Comparison of ENCODE assay signal across 12 cellular contexts in the genomic region with DNA sequence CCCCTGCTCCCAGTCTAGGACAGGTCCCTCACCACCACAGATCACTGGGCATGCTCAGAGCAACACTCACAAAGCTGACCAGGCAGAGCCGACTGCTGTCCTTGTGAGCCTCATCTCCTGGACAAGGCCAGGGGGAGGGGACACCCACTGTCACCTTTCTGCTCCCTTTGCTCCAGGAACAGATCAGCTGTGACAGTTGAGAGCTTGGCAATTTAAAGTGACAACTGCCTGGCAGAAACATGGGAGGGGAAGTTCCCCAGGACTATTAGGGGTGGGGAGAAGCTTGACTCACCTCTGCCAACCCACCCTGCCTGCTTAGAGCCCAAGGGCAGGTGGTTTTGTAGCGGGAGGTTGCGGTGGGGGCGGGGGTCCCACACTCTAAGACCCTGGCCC.
DNase-seq lines count a peak whose midpoint lies in the region; ATAC-seq, FAIRE-seq and TF ChIP-seq lines count a peak whose summit lies in the region.
"Had no signal": no experiment of that assay in that cellular context is flagged by ENCODE, and none has a peak within 500 bp of the region (broad histone marks: within the 10 kb centered on the region; RNA-seq: fewer than 3 reads in every experiment).

No MANE protein-coding gene starts in this region.

- H3K27ac ChIP-seq in kidney (ENCODE audit: low read depth in 2 of 2, low read length in 2 of 2) (peak overlapping the region; percentile 55 to 67), upper lobe of left lung (peak overlapping the region in 2 of 4 donors; percentile 67 to 93)

- no peak for TF ChIP-seq POLR2A in upper lobe of left lung (IDR thresholded peaks at IDR 0.05)

- TF ChIP-seq CTCF in kidney (IDR thresholded peaks at IDR 0.05; ENCODE audit: borderline replicate concordance, extremely low read depth, insufficient read depth) (no peak), upper lobe of left lung (IDR thresholded peaks at IDR 0.05) (no peak)

- no peak for TF ChIP-seq EP300 in upper lobe of left lung (IDR thresholded peaks at IDR 0.05)

- no peak for DNase-seq in T-helper 1 cell
- DNase-seq in activated naive CD8-positive, alpha-beta T cell treated with anti-CD3 and anti-CD28 coated beads, Interleukin-2, amount 10 ng/mL, durations not matched to agents 7 days and 5 days = no peak
- DNase-seq in kidney = no peak
- DNase-seq in dermis blood vessel endothelial cell = no peak
- no peak for DNase-seq in NCI-H510A (lab: John Stamatoyannopoulos, UW)
- no peak for DNase-seq in upper lobe of left lung
- DNase-seq: SHP77 had no signal

- H3K9ac ChIP-seq in kidney (ENCODE audit: low read length in 2 of 2) = peak overlapping the region in 1 of 2 donors; percentile 35

- H3K4me1 Mint-ChIP-seq in T-helper 1 cell treated with Interleukin-12 subunit alpha and Interleukin-12 subunit beta and Interleukin-4 antibody, amounts not matched to agents 30 μg/mL and 1 μg/mL, for 36 hours (ENCODE audit: low read depth) = peaks cover 23% of the 10 kb centered on the region
- H3K4me1 Mint-ChIP-seq in activated naive CD8-positive, alpha-beta T cell treated with anti-CD3 and anti-CD28 coated beads, Interleukin-2, amount 10 ng/mL, durations not matched to agents 7 days and 5 days = peaks cover 16% of the 10 kb centered on the region
- H3K4me1 Mint-ChIP-seq in stimulated activated memory B cell treated with anti-CD40 and anti-IgM and Interleukin-4, amounts not matched to agents 10 μg/mL and 1 μg/mL and 100 μg/mL, for 72 hours = peaks cover 83% of the 10 kb centered on the region

- peaks cover 4 to 13% of the 10 kb centered on the region in 2 donors for H3K4me1 ChIP-seq in kidney (ENCODE audit: control insufficient read depth in 1 of 2, insufficient read depth in 1 of 2, low read depth in 1 of 2, low read length in 2 of 2)
- peaks cover 9 to 26% (median 16%) of the 10 kb centered on the region in 4 donors for H3K4me1 ChIP-seq in upper lobe of left lung
- H3K4me1 ChIP-seq: prostate gland had no signal

- POLR2A ChIA-PET in activated naive CD8-positive, alpha-beta T cell treated with anti-CD3 and anti-CD28 coated beads, Interleukin-2, amount 10 ng/mL, durations not matched to agents 7 days and 5 days (lab: Charles Lee) = interaction anchor here (0.8 kb wide), 1 partner anchor 74 kb away, joined by 4 read pairs; no protein-coding TSS in a partner anchor

- H3K27me3 Mint-ChIP-seq in T-helper 1 cell treated with Interleukin-12 subunit alpha and Interleukin-12 subunit beta and Interleukin-4 antibody, amounts not matched to agents 30 μg/mL and 1 μg/mL, for 36 hours (ENCODE audit: low read depth) = no peaks in the 10 kb centered on the region
- H3K27me3 Mint-ChIP-seq in activated naive CD8-positive, alpha-beta T cell treated with anti-CD3 and anti-CD28 coated beads, Interleukin-2, amount 10 ng/mL, durations not matched to agents 7 days and 5 days = no peaks in the 10 kb centered on the region
- no peaks in the 10 kb centered on the region for H3K27me3 Mint-ChIP-seq in stimulated activated memory B cell treated with anti-CD40 and anti-IgM and Interleukin-4, amounts not matched to agents 10 μg/mL and 1 μg/mL and 100 μg/mL, for 72 hours
- H3K27me3 Mint-ChIP-seq: dendritic cell treated with granulocyte-macrophage colony-stimulating factor and Interleukin-4, amounts not matched to agents 40 ng/mL and 50 ng/mL, for 4 days had no signal

- peak overlapping the region; percentile 28 for H3K4me3 Mint-ChIP-seq in T-helper 1 cell treated with Interleukin-12 subunit alpha and Interleukin-12 subunit beta and Interleukin-4 antibody, amounts not matched to agents 30 μg/mL and 1 μg/mL, for 36 hours
- H3K4me3 Mint-ChIP-seq in activated naive CD8-positive, alpha-beta T cell treated with anti-CD3 and anti-CD28 coated beads, Interleukin-2, amount 10 ng/mL, durations not matched to agents 7 days and 5 days = peak overlapping the region; percentile 13
- peak overlapping the region; percentile 56 for H3K4me3 Mint-ChIP-seq in stimulated activated memory B cell treated with anti-CD40 and anti-IgM and Interleukin-4, amounts not matched to agents 10 μg/mL and 1 μg/mL and 100 μg/mL, for 72 hours

- WGBS in upper lobe of left lung, 2 donors = 62 to 85% methylated on average over 3 to 4 of the region's 4 CpGs

- H3K36me3 ChIP-seq in kidney (ENCODE audit: control insufficient read depth in 1 of 2, insufficient read depth in 2 of 2, low read length in 2 of 2) = no peaks in the 10 kb centered on the region
- H3K36me3 ChIP-seq in upper lobe of left lung = no peaks in the 10 kb centered on the region
- H3K36me3 ChIP-seq: prostate gland had no signal

- H3K9me3 Mint-ChIP-seq in T-helper 1 cell treated with Interleukin-12 subunit alpha and Interleukin-12 subunit beta and Interleukin-4 antibody, amounts not matched to agents 30 μg/mL and 1 μg/mL, for 36 hours = no peaks in the 10 kb centered on the region
- no peaks in the 10 kb centered on the region for H3K9me3 Mint-ChIP-seq in activated naive CD8-positive, alpha-beta T cell treated with anti-CD3 and anti-CD28 coated beads, Interleukin-2, amount 10 ng/mL, durations not matched to agents 7 days and 5 days
- no peaks in the 10 kb centered on the region for H3K9me3 Mint-ChIP-seq in stimulated activated memory B cell treated with anti-CD40 and anti-IgM and Interleukin-4, amounts not matched to agents 10 μg/mL and 1 μg/mL and 100 μg/mL, for 72 hours
- H3K9me3 Mint-ChIP-seq: dendritic cell treated with granulocyte-macrophage colony-stimulating factor and Interleukin-4, amounts not matched to agents 40 ng/mL and 50 ng/mL, for 4 days had no signal

- H3K4me3 ChIP-seq in kidney (ENCODE audit: low read length in 2 of 2) (no peak overlapping the region), upper lobe of left lung (no peak overlapping the region)

- no peak for FAIRE-seq in kidney (lab: Jason Lieb, UNC)
- FAIRE-seq: GM19239 had no signal

- intact Hi-C loops in kidney (cut with DNase I) = no loop called here

- H3K9me3 ChIP-seq in kidney (ENCODE audit: control insufficient read depth in 1 of 2, low read length in 2 of 2) (no peaks in the 10 kb centered on the region), upper lobe of left lung (no peaks in the 10 kb centered on the region)
- H3K9me3 ChIP-seq: prostate gland had no signal

- peaks cover 11% of the 10 kb centered on the region for H3K36me3 Mint-ChIP-seq in T-helper 1 cell treated with Interleukin-12 subunit alpha and Interleukin-12 subunit beta and Interleukin-4 antibody, amounts not matched to agents 30 μg/mL and 1 μg/mL, for 36 hours (ENCODE audit: low read depth)
- H3K36me3 Mint-ChIP-seq in activated naive CD8-positive, alpha-beta T cell treated with anti-CD3 and anti-CD28 coated beads, Interleukin-2, amount 10 ng/mL, durations not matched to agents 7 days and 5 days = peaks cover 10% of the 10 kb centered on the region
- peaks cover 9% of the 10 kb centered on the region for H3K36me3 Mint-ChIP-seq in stimulated activated memory B cell treated with anti-CD40 and anti-IgM and Interleukin-4, amounts not matched to agents 10 μg/mL and 1 μg/mL and 100 μg/mL, for 72 hours

- no peak overlapping the region for H3K27ac Mint-ChIP-seq in T-helper 1 cell treated with Interleukin-12 subunit alpha and Interleukin-12 subunit beta and Interleukin-4 antibody, amounts not matched to agents 30 μg/mL and 1 μg/mL, for 36 hours
- no peak overlapping the region for H3K27ac Mint-ChIP-seq in activated naive CD8-positive, alpha-beta T cell treated with anti-CD3 and anti-CD28 coated beads, Interleukin-2, amount 10 ng/mL, durations not matched to agents 7 days and 5 days
- H3K27ac Mint-ChIP-seq in stimulated activated memory B cell treated with anti-CD40 and anti-IgM and Interleukin-4, amounts not matched to agents 10 μg/mL and 1 μg/mL and 100 μg/mL, for 72 hours = peak overlapping the region; percentile 19
- H3K27ac Mint-ChIP-seq: dendritic cell treated with granulocyte-macrophage colony-stimulating factor and Interleukin-4, amounts not matched to agents 40 ng/mL and 50 ng/mL, for 4 days had no signal

- H3K27me3 ChIP-seq in upper lobe of left lung = no peaks in the 10 kb centered on the region

- ATAC-seq in activated naive CD8-positive, alpha-beta T cell treated with anti-CD3 and anti-CD28 coated beads, Interleukin-2, amount 10 ng/mL, durations not matched to agents 7 days and 5 days (ENCODE audit: low read depth) = no peak
- no peak for ATAC-seq in stimulated activated memory B cell treated with anti-CD40 and anti-IgM and Interleukin-4, amounts not matched to agents 10 μg/mL and 1 μg/mL and 100 μg/mL, for 72 hours
- no peak for ATAC-seq in upper lobe of left lung (ENCODE audit: low FRiP score in 2 of 2)
